In the genomic region with DNA sequence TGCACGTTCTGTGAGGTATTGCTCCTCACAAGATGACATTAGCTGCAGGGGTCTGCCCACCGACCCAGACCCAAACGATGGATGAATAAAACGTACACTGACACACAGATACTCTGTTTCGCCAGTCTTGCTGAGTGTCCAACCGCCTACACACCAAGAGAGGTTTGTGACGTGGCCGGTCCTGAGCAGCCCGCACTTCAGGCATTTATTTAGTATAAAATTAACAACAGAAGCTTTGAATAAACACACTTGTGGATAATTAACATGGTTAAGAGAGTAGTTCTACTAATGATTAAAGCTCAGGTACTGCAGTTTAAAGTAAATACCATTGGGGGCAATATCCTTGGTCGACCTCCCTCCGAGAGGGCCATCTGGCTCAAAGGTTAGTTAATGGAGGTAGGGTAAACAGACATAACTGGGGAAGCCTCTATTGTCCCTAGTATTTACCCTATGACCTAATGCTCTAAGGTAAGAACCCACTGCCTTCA, we compare ENCODE assay signal across 1 cellular context.
TF ChIP-seq lines count a peak whose summit lies in the region.

No MANE protein-coding gene starts in this region.

TF ChIP-seq in HepG2, 621 proteins besides CTCF, POLR2A, EP300 and RAD21 (continued from another document and continues in another):
- TF ChIP-seq, protein P1, sequence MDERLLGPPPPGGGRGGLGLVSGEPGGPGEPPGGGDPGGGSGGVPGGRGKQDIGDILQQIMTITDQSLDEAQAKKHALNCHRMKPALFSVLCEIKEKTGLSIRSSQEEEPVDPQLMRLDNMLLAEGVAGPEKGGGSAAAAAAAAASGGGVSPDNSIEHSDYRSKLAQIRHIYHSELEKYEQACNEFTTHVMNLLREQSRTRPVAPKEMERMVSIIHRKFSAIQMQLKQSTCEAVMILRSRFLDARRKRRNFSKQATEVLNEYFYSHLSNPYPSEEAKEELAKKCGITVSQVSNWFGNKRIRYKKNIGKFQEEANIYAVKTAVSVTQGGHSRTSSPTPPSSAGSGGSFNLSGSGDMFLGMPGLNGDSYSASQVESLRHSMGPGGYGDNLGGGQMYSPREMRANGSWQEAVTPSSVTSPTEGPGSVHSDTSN (CRISPR knock-in tag; IDR thresholded peaks at IDR 0.05) = no peak
- TF ChIP-seq ELF1 (CRISPR knock-in tag; IDR thresholded peaks at IDR 0.05) (no peak), ZNF354B (CRISPR knock-in tag; IDR thresholded peaks at IDR 0.05) (no peak), ZNF543 (CRISPR knock-in tag; IDR thresholded peaks at IDR 0.05) (no peak), MTF2 (CRISPR knock-in tag; IDR thresholded peaks at IDR 0.05; ENCODE audit: borderline replicate concordance) (no peak), SRY (CRISPR knock-in tag; IDR thresholded peaks at IDR 0.05) (no peak), ZNF788 (CRISPR knock-in tag; IDR thresholded peaks at IDR 0.05; ENCODE audit: borderline replicate concordance) (peak; percentile 73; the same call in 1 of the 2 replicates), TCF7 (IDR thresholded peaks at IDR 0.05; ENCODE audit: low read depth) (peak; percentile 86), ZSCAN9 (CRISPR knock-in tag; IDR thresholded peaks at IDR 0.05; ENCODE audit: borderline replicate concordance) (no peak; the same call in 1 of the 2 replicates), ZMAT3 (CRISPR knock-in tag; conservative IDR thresholded peaks at IDR 0.05) (no peak), SSRP1 (CRISPR knock-in tag; IDR thresholded peaks at IDR 0.05) (no peak), ZNF709 (CRISPR knock-in tag; IDR thresholded peaks at IDR 0.05) (no peak), HNRNPUL1 (IDR thresholded peaks at IDR 0.05; ENCODE audit: low read depth, low read length) (no peak), TCF12 (IDR thresholded peaks at IDR 0.05) (no peak), TCF12 (CRISPR knock-in tag; IDR thresholded peaks at IDR 0.05) (peak; percentile 93; the same call in 1 of the 2 replicates), ZNF569 (CRISPR knock-in tag; IDR thresholded peaks at IDR 0.05; ENCODE audit: borderline replicate concordance) (no peak), RCOR2 (CRISPR knock-in tag; IDR thresholded peaks at IDR 0.05) (peak; percentile 76; the same call in 1 of the 2 replicates), JARID2 (CRISPR knock-in tag; IDR thresholded peaks at IDR 0.05; ENCODE audit: insufficient replicate concordance) (no peak), SMAD9 (CRISPR knock-in tag; IDR thresholded peaks at IDR 0.05) (no peak), ZSCAN20 (CRISPR knock-in tag; IDR thresholded peaks at IDR 0.05; ENCODE audit: borderline replicate concordance) (no peak), KDM2A (CRISPR knock-in tag; IDR thresholded peaks at IDR 0.05; ENCODE audit: borderline replicate concordance, low read depth) (no peak), NCOR1 (IDR thresholded peaks at IDR 0.05; ENCODE audit: borderline replicate concordance, low read length) (peak; percentile 85; the same call in 1 of the 2 replicates), TBX2 (CRISPR knock-in tag; IDR thresholded peaks at IDR 0.05; ENCODE audit: borderline replicate concordance) (peak; percentile 98), KLF6 (CRISPR knock-in tag; IDR thresholded peaks at IDR 0.05) (no peak), MED13 (CRISPR knock-in tag; IDR thresholded peaks at IDR 0.05) (peak; percentile 76; the same call in 1 of the 2 replicates), CCDC6 (CRISPR knock-in tag; IDR thresholded peaks at IDR 0.05) (no peak; the same call in 1 of the 2 replicates), ZNF3 (CRISPR knock-in tag; IDR thresholded peaks at IDR 0.05) (no peak), THAP11 (CRISPR knock-in tag; IDR thresholded peaks at IDR 0.05) (peak; percentile 56), ZNF451 (CRISPR knock-in tag; IDR thresholded peaks at IDR 0.05) (peak; percentile 57; the same call in 1 of the 2 replicates), KDM3A (CRISPR knock-in tag; IDR thresholded peaks at IDR 0.05; ENCODE audit: low read depth) (no peak), ZNF546 (CRISPR knock-in tag; conservative IDR thresholded peaks at IDR 0.05) (no peak), ZNF775 (CRISPR knock-in tag; IDR thresholded peaks at IDR 0.05; ENCODE audit: borderline replicate concordance) (no peak), MEIS1 (CRISPR knock-in tag; IDR thresholded peaks at IDR 0.05; ENCODE audit: borderline replicate concordance) (no peak), ZFX (CRISPR knock-in tag; IDR thresholded peaks at IDR 0.05; ENCODE audit: low read depth) (no peak), KMT2B (CRISPR knock-in tag; IDR thresholded peaks at IDR 0.05) (0 out of 2 replicates have a peak, but pooled peaks have one; percentile 46), JUNB (CRISPR knock-in tag; IDR thresholded peaks at IDR 0.05; ENCODE audit: borderline replicate concordance) (no peak; the same call in 1 of the 2 replicates), ZNF234 (CRISPR knock-in tag; conservative IDR thresholded peaks at IDR 0.05) (no peak)
- TF ChIP-seq, protein P2, sequence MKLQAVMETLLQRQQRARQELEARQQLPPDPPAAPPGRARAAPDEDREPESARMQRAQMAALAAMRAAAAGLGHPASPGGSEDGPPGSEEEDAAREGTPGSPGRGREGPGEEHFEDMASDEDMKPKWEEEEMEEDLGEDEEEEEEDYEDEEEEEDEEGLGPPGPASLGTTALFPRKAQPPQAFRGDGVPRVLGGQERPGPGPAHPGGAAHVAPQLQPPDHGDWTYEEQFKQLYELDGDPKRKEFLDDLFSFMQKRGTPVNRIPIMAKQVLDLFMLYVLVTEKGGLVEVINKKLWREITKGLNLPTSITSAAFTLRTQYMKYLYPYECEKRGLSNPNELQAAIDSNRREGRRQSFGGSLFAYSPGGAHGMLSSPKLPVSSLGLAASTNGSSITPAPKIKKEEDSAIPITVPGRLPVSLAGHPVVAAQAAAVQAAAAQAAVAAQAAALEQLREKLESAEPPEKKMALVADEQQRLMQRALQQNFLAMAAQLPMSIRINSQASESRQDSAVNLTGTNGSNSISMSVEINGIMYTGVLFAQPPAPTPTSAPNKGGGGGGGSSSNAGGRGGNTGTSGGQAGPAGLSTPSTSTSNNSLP (IDR thresholded peaks at IDR 0.05; ENCODE audit: low read depth, low read length) = peak; percentile 95
- TF ChIP-seq, protein P3, sequence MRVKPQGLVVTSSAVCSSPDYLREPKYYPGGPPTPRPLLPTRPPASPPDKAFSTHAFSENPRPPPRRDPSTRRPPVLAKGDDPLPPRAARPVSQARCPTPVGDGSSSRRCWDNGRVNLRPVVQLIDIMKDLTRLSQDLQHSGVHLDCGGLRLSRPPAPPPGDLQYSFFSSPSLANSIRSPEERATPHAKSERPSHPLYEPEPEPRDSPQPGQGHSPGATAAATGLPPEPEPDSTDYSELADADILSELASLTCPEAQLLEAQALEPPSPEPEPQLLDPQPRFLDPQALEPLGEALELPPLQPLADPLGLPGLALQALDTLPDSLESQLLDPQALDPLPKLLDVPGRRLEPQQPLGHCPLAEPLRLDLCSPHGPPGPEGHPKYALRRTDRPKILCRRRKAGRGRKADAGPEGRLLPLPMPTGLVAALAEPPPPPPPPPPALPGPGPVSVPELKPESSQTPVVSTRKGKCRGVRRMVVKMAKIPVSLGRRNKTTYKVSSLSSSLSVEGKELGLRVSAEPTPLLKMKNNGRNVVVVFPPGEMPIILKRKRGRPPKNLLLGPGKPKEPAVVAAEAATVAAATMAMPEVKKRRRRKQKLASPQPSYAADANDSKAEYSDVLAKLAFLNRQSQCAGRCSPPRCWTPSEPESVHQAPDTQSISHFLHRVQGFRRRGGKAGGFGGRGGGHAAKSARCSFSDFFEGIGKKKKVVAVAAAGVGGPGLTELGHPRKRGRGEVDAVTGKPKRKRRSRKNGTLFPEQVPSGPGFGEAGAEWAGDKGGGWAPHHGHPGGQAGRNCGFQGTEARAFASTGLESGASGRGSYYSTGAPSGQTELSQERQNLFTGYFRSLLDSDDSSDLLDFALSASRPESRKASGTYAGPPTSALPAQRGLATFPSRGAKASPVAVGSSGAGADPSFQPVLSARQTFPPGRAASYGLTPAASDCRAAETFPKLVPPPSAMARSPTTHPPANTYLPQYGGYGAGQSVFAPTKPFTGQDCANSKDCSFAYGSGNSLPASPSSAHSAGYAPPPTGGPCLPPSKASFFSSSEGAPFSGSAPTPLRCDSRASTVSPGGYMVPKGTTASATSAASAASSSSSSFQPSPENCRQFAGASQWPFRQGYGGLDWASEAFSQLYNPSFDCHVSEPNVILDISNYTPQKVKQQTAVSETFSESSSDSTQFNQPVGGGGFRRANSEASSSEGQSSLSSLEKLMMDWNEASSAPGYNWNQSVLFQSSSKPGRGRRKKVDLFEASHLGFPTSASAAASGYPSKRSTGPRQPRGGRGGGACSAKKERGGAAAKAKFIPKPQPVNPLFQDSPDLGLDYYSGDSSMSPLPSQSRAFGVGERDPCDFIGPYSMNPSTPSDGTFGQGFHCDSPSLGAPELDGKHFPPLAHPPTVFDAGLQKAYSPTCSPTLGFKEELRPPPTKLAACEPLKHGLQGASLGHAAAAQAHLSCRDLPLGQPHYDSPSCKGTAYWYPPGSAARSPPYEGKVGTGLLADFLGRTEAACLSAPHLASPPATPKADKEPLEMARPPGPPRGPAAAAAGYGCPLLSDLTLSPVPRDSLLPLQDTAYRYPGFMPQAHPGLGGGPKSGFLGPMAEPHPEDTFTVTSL (CRISPR knock-in tag; IDR thresholded peaks at IDR 0.05; ENCODE audit: borderline replicate concordance) = peak; percentile 92
- TF ChIP-seq, protein P4, sequence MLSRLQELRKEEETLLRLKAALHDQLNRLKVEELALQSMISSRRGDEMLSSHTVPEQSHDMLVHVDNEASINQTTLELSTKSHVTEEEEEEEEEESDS (CRISPR knock-in tag; IDR thresholded peaks at IDR 0.05; ENCODE audit: borderline replicate concordance) = no peak
- TF ChIP-seq, protein P5, sequence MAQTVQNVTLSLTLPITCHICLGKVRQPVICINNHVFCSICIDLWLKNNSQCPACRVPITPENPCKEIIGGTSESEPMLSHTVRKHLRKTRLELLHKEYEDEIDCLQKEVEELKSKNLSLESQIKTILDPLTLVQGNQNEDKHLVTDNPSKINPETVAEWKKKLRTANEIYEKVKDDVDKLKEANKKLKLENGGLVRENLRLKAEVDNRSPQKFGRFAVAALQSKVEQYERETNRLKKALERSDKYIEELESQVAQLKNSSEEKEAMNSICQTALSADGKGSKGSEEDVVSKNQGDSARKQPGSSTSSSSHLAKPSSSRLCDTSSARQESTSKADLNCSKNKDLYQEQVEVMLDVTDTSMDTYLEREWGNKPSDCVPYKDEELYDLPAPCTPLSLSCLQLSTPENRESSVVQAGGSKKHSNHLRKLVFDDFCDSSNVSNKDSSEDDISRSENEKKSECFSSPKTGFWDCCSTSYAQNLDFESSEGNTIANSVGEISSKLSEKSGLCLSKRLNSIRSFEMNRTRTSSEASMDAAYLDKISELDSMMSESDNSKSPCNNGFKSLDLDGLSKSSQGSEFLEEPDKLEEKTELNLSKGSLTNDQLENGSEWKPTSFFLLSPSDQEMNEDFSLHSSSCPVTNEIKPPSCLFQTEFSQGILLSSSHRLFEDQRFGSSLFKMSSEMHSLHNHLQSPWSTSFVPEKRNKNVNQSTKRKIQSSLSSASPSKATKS (CRISPR knock-in tag; IDR thresholded peaks at IDR 0.05) = no peak
- TF ChIP-seq, protein P6, sequence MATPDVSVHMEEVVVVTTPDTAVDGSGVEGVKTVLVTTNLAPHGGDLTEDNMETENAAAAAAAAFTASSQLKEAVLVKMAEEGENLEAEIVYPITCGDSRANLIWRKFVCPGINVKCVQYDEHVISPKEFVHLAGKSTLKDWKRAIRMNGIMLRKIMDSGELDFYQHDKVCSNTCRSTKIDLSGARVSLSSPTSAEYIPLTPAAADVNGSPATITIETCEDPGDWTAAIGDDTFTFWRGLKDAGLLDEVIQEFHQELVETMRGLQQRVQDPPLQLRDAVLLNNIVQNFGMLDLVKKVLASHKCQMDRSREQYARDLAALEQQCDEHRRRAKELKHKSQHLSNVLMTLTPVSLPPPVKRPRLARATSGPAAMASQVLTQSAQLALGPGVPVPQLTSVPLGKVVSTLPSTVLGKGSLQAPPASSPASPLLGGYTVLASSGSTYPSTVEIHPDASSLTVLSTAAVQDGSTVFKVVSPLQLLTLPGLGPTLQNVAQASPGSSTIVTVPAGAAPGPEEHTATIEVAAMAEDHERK (CRISPR knock-in tag; IDR thresholded peaks at IDR 0.05; ENCODE audit: low read depth) = no peak
- TF ChIP-seq, protein P7, sequence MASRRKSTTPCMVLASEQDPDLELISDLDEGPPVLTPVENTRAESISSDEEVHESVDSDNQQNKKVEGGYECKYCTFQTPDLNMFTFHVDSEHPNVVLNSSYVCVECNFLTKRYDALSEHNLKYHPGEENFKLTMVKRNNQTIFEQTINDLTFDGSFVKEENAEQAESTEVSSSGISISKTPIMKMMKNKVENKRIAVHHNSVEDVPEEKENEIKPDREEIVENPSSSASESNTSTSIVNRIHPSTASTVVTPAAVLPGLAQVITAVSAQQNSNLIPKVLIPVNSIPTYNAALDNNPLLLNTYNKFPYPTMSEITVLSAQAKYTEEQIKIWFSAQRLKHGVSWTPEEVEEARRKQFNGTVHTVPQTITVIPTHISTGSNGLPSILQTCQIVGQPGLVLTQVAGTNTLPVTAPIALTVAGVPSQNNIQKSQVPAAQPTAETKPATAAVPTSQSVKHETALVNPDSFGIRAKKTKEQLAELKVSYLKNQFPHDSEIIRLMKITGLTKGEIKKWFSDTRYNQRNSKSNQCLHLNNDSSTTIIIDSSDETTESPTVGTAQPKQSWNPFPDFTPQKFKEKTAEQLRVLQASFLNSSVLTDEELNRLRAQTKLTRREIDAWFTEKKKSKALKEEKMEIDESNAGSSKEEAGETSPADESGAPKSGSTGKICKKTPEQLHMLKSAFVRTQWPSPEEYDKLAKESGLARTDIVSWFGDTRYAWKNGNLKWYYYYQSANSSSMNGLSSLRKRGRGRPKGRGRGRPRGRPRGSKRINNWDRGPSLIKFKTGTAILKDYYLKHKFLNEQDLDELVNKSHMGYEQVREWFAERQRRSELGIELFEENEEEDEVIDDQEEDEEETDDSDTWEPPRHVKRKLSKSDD (CRISPR knock-in tag; IDR thresholded peaks at IDR 0.05; ENCODE audit: low read depth) = peak; percentile 49; the same call in 1 of the 2 replicates
